ENCODE assay signal across 18 cellular contexts in genomic region chr15:41829959-41830646, GRCh38. TPM values are rescaled to one million over a fixed set of nuclear protein-coding genes. Genes with fewer than 3 reads are reported as not detected.
A peak's percentile ranks its signal among the peaks of the same experiment; 100 is the strongest.
DNase-seq lines count a peak whose midpoint lies in the region; ATAC-seq, FAIRE-seq and TF ChIP-seq lines count a peak whose summit lies in the region.
"Had no signal": no experiment of that assay in that cellular context is flagged by ENCODE, and none has a peak within 500 bp of the region (broad histone marks: within the 10 kb centered on the region; RNA-seq: fewer than 3 reads in every experiment).

No MANE protein-coding gene starts in this region.

- no peak overlapping the region for H2BK15ac ChIP-seq in neuronal stem cell (ENCODE audit: low read length)

- H4K20me1 ChIP-seq in HepG2 (ENCODE audit: insufficient read depth, low read length), result no peaks in the 10 kb centered on the region

- no peaks in the 10 kb centered on the region for H3K79me2 ChIP-seq in HepG2 (ENCODE audit: insufficient read depth, low read length)

- H3K27me3 ChIP-seq in CD8-positive, alpha-beta memory T cell (ENCODE audit: insufficient read depth, low read length, poor library complexity, severe bottlenecking), result no peaks in the 10 kb centered on the region
- no peaks in the 10 kb centered on the region for H3K27me3 ChIP-seq in neuronal stem cell (ENCODE audit: control insufficient read depth in 3 of 3, insufficient read depth in 3 of 3, low read depth in 1 of 3, low read length in 3 of 3)
- H3K27me3 ChIP-seq in HepG2 (ENCODE audit: control insufficient read depth in 1 of 2, insufficient read depth in 2 of 2, low read length in 2 of 2), result no peaks in the 10 kb centered on the region; a peak in 1 of 5 replicates

- H2BK120ac ChIP-seq in neuronal stem cell (ENCODE audit: low read depth, low read length), result no peak overlapping the region

- no peaks in the 10 kb centered on the region for H3K27me3 Mint-ChIP-seq in activated naive CD4-positive, alpha-beta T cell treated with anti-CD3 and anti-CD28 coated beads, Interleukin-2, amount 50 U/mL, for 24 hours
- H3K27me3 Mint-ChIP-seq in CD8-positive, alpha-beta memory T cell, result peaks cover 0 to 3% of the 10 kb centered on the region in 2 donors
- H3K27me3 Mint-ChIP-seq in brain, result peaks cover 7% of the 10 kb centered on the region

- H2BK5ac ChIP-seq in neuronal stem cell (ENCODE audit: low read length), result no peak overlapping the region

- TF ChIP-seq CTCF in brain (conservative IDR thresholded peaks at IDR 0.05) (no peak), HepG2 (CRISPR knock-in tag; IDR thresholded peaks at IDR 0.05) (no peak)

- H3K9me3 ChIP-seq in CD8-positive, alpha-beta memory T cell (ENCODE audit: low read length), result no peaks in the 10 kb centered on the region
- H3K9me3 ChIP-seq in neuronal stem cell (replicated peaks in 1 of 2; ENCODE audit: control insufficient read depth in 2 of 2, insufficient read depth in 1 of 2, low read depth in 1 of 2, low read length in 2 of 2), result no peaks in the 10 kb centered on the region
- no peaks in the 10 kb centered on the region for H3K9me3 ChIP-seq in HepG2 (ENCODE audit: low read length)

- peak overlapping the region; percentile 4 for H3K4me3 Mint-ChIP-seq in activated naive CD4-positive, alpha-beta T cell treated with anti-CD3 and anti-CD28 coated beads, Interleukin-2, amount 50 U/mL, for 24 hours
- peak overlapping the region in 4 of 7 donors; percentile 6 to 82 (median 33) for H3K4me3 Mint-ChIP-seq in CD8-positive, alpha-beta memory T cell
- peak overlapping the region in 3 of 5 experiments; percentile 15 to 90 (median 55) for H3K4me3 Mint-ChIP-seq in brain
- H3K4me3 Mint-ChIP-seq: HFFc6 had no signal

- WGBS in neuronal stem cell (ENCODE audit: extremely low coverage in 2 of 2, insufficient read length in 2 of 2, insufficient replicate concordance in 1 of 2), 2 donors, result no CpG with 5 or more reads among the region's 13 CpGs
- 97% methylated on average over 7 of the region's 13 CpGs for WGBS in HepG2 (ENCODE audit: low lambda C conversion rate)

- no peak for TF ChIP-seq RAD21 in HepG2 (CRISPR knock-in tag; IDR thresholded peaks at IDR 0.05)

- FAIRE-seq in HepG2 (lab: Jason Lieb, UNC), result no peak
- FAIRE-seq: A204.1 had no signal

- ATAC-seq in HepG2 (no peak), HG03025 (IDR thresholded peaks at IDR 0.05; ENCODE audit: low FRiP score, unreplicated experiment) (no peak)

- H3K36me3 ChIP-seq in CD8-positive, alpha-beta memory T cell (ENCODE audit: insufficient read depth, low read length), result peaks cover 4% of the 10 kb centered on the region
- H3K36me3 ChIP-seq in neuronal stem cell (replicated peaks in 1 of 2; ENCODE audit: control insufficient read depth in 2 of 2, insufficient read depth in 2 of 2, low read length in 2 of 2) (peaks cover 10 to 37% of the 10 kb centered on the region in 2 donors), HepG2 (replicated peaks in 1 of 2; ENCODE audit: control insufficient read depth in 1 of 2, insufficient read depth in 2 of 2, low read length in 2 of 2) (0 out of 5 replicates have a peak, but pooled peaks cover 0 to 5% of the 10 kb centered on the region in 2 experiments)

- H3K4me1 Mint-ChIP-seq in activated naive CD4-positive, alpha-beta T cell treated with anti-CD3 and anti-CD28 coated beads, Interleukin-2, amount 50 U/mL, for 24 hours, result peaks cover 51% of the 10 kb centered on the region
- H3K4me1 Mint-ChIP-seq in CD8-positive, alpha-beta memory T cell, result peaks cover 50 to 70% (median 59%) of the 10 kb centered on the region in 3 donors
- peaks cover 18% of the 10 kb centered on the region for H3K4me1 Mint-ChIP-seq in brain

- H3K79me1 ChIP-seq in neuronal stem cell (ENCODE audit: low read depth, low read length), result peaks cover 5% of the 10 kb centered on the region

- H3K18ac ChIP-seq in neuronal stem cell (ENCODE audit: low read length), result no peak overlapping the region

- no peak overlapping the region for H3K27ac ChIP-seq in CD8-positive, alpha-beta memory T cell (ENCODE audit: low read depth, low read length)
- H3K27ac ChIP-seq in neuronal stem cell (replicated peaks; ENCODE audit: low read length) (no peak overlapping the region), HepG2 (ENCODE audit: extremely low read length, insufficient read depth, low read length) (no peak overlapping the region)

- H2AK5ac ChIP-seq in neuronal stem cell (ENCODE audit: low read depth, low read length), result no peak overlapping the region

- H3K4me2 ChIP-seq in neuronal stem cell (ENCODE audit: insufficient read depth, low read length, poor library complexity, severe bottlenecking), result no peak overlapping the region
- no peak overlapping the region for H3K4me2 ChIP-seq in HepG2 (ENCODE audit: low read depth, low read length)

- H3K9ac ChIP-seq in neuronal stem cell (ENCODE audit: low read depth, low read length, poor library complexity) (no peak overlapping the region), HepG2 (ENCODE audit: insufficient read depth, low read depth, low read length) (no peak overlapping the region)

- H3K36me3 Mint-ChIP-seq in activated naive CD4-positive, alpha-beta T cell treated with anti-CD3 and anti-CD28 coated beads, Interleukin-2, amount 50 U/mL, for 24 hours, result peaks cover 1% of the 10 kb centered on the region
- H3K36me3 Mint-ChIP-seq in CD8-positive, alpha-beta memory T cell, result peaks cover 4 to 46% (median 4%) of the 10 kb centered on the region in 3 donors
- peaks cover 7% of the 10 kb centered on the region for H3K36me3 Mint-ChIP-seq in brain

- TF ChIP-seq EP300 in HepG2 (IDR thresholded peaks at IDR 0.05; ENCODE audit: low read depth in 2 of 2, low read length in 2 of 2) (no peak), HepG2 (CRISPR knock-in tag; IDR thresholded peaks at IDR 0.05; ENCODE audit: borderline replicate concordance) (no peak)

- TF ChIP-seq POLR2A in HepG2 (IDR thresholded peaks at IDR 0.05; ENCODE audit: insufficient read depth in 1 of 2, low read depth in 2 of 2, low read length in 2 of 2), result no peak

- no TSS peak for BruUV-seq in HepG2 (replicated peaks; lab: Mats Ljungman, UMichigan)

- H2AFZ ChIP-seq in neuronal stem cell (ENCODE audit: low read length), result no peak overlapping the region
- no peak overlapping the region for H2AFZ ChIP-seq in HepG2 (ENCODE audit: low read length)

- no peak for DNase-seq in activated naive CD4-positive, alpha-beta T cell treated with anti-CD3 and anti-CD28 coated beads, Interleukin-2, amount 50 U/mL, for 16 hours
- no peak for DNase-seq in CD8-positive, alpha-beta memory T cell
- no peak for DNase-seq in neuronal stem cell (ENCODE audit: low spot score)
- DNase-seq in HepG2 (ENCODE audit: low spot score), result no peak
- DNase-seq in NCI-H2029 treated with DMSO at 0.1 percent for 48 hours (lab: John Stamatoyannopoulos, UW), result no peak
- DNase-seq: EL, HFFc6, Karpas-422, NCI-H1105, NCI-H1694, NCI-H2107, NCI-H2227 treated with DMSO at 0.1 percent for 48 hours, NCI-H524, Right ventricle myocardium superior had no signal

- in situ Hi-C loops in HepG2 (cut with HindIII; ENCODE audit: extremely low pct_ligation_motif_present, low pct_unique_long_range_greater_than_20kb), result no loop called here

- no peaks in the 10 kb centered on the region for H3K9me3 Mint-ChIP-seq in activated naive CD4-positive, alpha-beta T cell treated with anti-CD3 and anti-CD28 coated beads, Interleukin-2, amount 50 U/mL, for 24 hours
- no peaks in the 10 kb centered on the region for H3K9me3 Mint-ChIP-seq in CD8-positive, alpha-beta memory T cell
- H3K9me3 Mint-ChIP-seq in brain, result peaks cover 0 to 2% (median 0%) of the 10 kb centered on the region in 5 experiments
- H3K9me3 Mint-ChIP-seq: HFFc6 had no signal

- H3K4me1 ChIP-seq in CD8-positive, alpha-beta memory T cell (ENCODE audit: insufficient read depth, low read length), result peaks cover 45% of the 10 kb centered on the region
- peaks cover 8% of the 10 kb centered on the region in 2 donors for H3K4me1 ChIP-seq in neuronal stem cell (ENCODE audit: control insufficient read depth in 2 of 2, insufficient read depth in 1 of 2, low read depth in 1 of 2, low read length in 2 of 2)
- peaks cover 18% of the 10 kb centered on the region for H3K4me1 ChIP-seq in HepG2 (ENCODE audit: insufficient read depth, low read length)

- intact Hi-C loops in HepG2 (cut with micrococcal nuclease; ENCODE audit: unreplicated experiment), result no loop called here

- no peak overlapping the region for H3K27ac Mint-ChIP-seq in activated naive CD4-positive, alpha-beta T cell treated with anti-CD3 and anti-CD28 coated beads, Interleukin-2, amount 50 U/mL, for 24 hours
- peak overlapping the region in 2 of 8 donors; percentile 29 to 55 for H3K27ac Mint-ChIP-seq in CD8-positive, alpha-beta memory T cell
- H3K27ac Mint-ChIP-seq in brain, result no peak overlapping the region
- H3K27ac Mint-ChIP-seq: HFFc6 had no signal

- no peak overlapping the region for H4K91ac ChIP-seq in neuronal stem cell (ENCODE audit: low read depth, low read length, poor library complexity)

- H3K4ac ChIP-seq in neuronal stem cell (ENCODE audit: low read length), result no peak overlapping the region

- no peak overlapping the region for H3K14ac ChIP-seq in neuronal stem cell (ENCODE audit: low read length)

- no peak overlapping the region for H2BK12ac ChIP-seq in neuronal stem cell (ENCODE audit: low read length)

- H3K23ac ChIP-seq in neuronal stem cell (ENCODE audit: low read depth, low read length, poor library complexity), result peak overlapping the region; percentile 34

- CTCF ChIA-PET in CD8-positive, alpha-beta memory T cell (lab: Charles Lee), result interaction anchor here (1.4 to 1.6 kb wide), 2 partner anchors 18 to 56 kb away, joined by 4 to 5 read pairs; partner anchors contain the start of gene MAPKBP1
- CTCF ChIA-PET in HepG2 (lab: Yijun Ruan, JAX; ENCODE audit: low intra/inter-chr PET ratio, low total read pairs), result no interaction called here

- no peak overlapping the region for H4K8ac ChIP-seq in neuronal stem cell (ENCODE audit: low read depth, low read length)

- POLR2A ChIA-PET in CD8-positive, alpha-beta memory T cell (lab: Charles Lee), result no interaction called here
- POLR2A ChIA-PET in HepG2 (lab: Yijun Ruan, JAX), result no interaction called here

- no peak overlapping the region for H3K4me3 ChIP-seq in CD8-positive, alpha-beta memory T cell (ENCODE audit: low read length)
- H3K4me3 ChIP-seq in neuronal stem cell (ENCODE audit: low read length in 2 of 2), result no peak overlapping the region
- H3K4me3 ChIP-seq in HepG2 (replicated peaks in 1 of 3; ENCODE audit: insufficient read depth in 1 of 3, low read depth in 2 of 3, low read length in 3 of 3), result no peak overlapping the region

RNA-seq across cellular contexts. Expression of gene JMJD7, which starts 2.2 kb away (rescaled TPM):
- total RNA-seq in CD8-positive, alpha-beta memory T cell, result 10 to 100 TPM; 14.4 to 15.0 TPM
- polyA plus RNA-seq in CD8-positive, alpha-beta memory T cell, result 25.5 TPM
- 7.7 TPM for polyA plus RNA-seq in brain (ENCODE audit: insufficient read depth, low read depth, low replicate concordance)
- polyA plus RNA-seq in neuronal stem cell (2013, experiment 1 of 2), result 14.4 TPM
- 14.3 TPM for polyA plus RNA-seq in neuronal stem cell (2013, experiment 2 of 2)
- 5.4 and 7.1 TPM in 2 replicates for total RNA-seq in HepG2 (2016; rRNA removed; fragmentation: Illumina TruSeq; extraction: Trizol)
- 0.40 and 0.53 TPM in 2 replicates for total RNA-seq in HepG2 (2016; cell fraction: cytosol; rRNA removed; fragmentation: Illumina TruSeq; extraction: Trizol; ENCODE audit: low read depth)
- total RNA-seq in HepG2 (2016; cell fraction: insoluble cytoplasmic fraction; rRNA removed; fragmentation: Illumina TruSeq; extraction: Trizol), result 6.2 and 6.5 TPM in 2 replicates
- 2.0 and 2.1 TPM in 2 replicates for total RNA-seq in HepG2 (2016; cell fraction: membrane; rRNA removed; fragmentation: Illumina TruSeq; extraction: Trizol)
- 7.6 and 8.2 TPM in 2 replicates for total RNA-seq in HepG2 (2016; cell fraction: nucleus; rRNA removed; fragmentation: Illumina TruSeq; extraction: Trizol)
- 6.4 and 7.2 TPM in 2 replicates for polyA plus RNA-seq in HepG2 (2011; rRNA removed)
- 4.5 and 4.9 TPM in 2 replicates for polyA plus RNA-seq in HepG2 (2011; cell fraction: cytosol; rRNA removed)
- 22.2 and 32.3 TPM in 2 replicates for polyA plus RNA-seq in HepG2 (2011; cell fraction: nucleus; rRNA removed)
- polyA plus RNA-seq in HepG2 (2012), result 3.7 and 5.4 TPM in 2 replicates
- 2.3 TPM in 2 replicates for polyA plus RNA-seq in HepG2 (2016; cell fraction: cytosol; fragmentation: Illumina TruSeq; extraction: Trizol; ENCODE audit: low read depth)
- 5.3 and 6.2 TPM in 2 replicates for polyA plus RNA-seq in HepG2 (2016; cell fraction: insoluble cytoplasmic fraction; fragmentation: Illumina TruSeq; extraction: Trizol; ENCODE audit: low read depth)
- polyA plus RNA-seq in HepG2 (2016; cell fraction: membrane; fragmentation: Illumina TruSeq; extraction: Trizol; ENCODE audit: low read depth), result 2.5 and 2.6 TPM in 2 replicates
- polyA plus RNA-seq in HepG2 (2016; cell fraction: nucleus; fragmentation: Illumina TruSeq; extraction: Trizol; ENCODE audit: insufficient read depth, low read depth), result 17.3 and 19.5 TPM in 2 replicates
- polyA minus RNA-seq in HepG2 (2011; rRNA and poly(A)+ RNA removed; ENCODE audit: low replicate concordance), result 7.1 and 9.6 TPM in 2 replicates
- polyA minus RNA-seq in HepG2 (2011; cell fraction: cytosol; rRNA and poly(A)+ RNA removed), result 1.2 and 4.6 TPM in 2 replicates
- 3.2 and 8.8 TPM in 2 replicates for polyA minus RNA-seq in HepG2 (2011; cell fraction: nucleus; rRNA and poly(A)+ RNA removed)

RNA-seq across cellular contexts. Expression of gene PLA2G4B, which starts 8.5 kb away (rescaled TPM):
- 1 to 10 TPM; 5.9 to 6.8 TPM for total RNA-seq in CD8-positive, alpha-beta memory T cell
- polyA plus RNA-seq in CD8-positive, alpha-beta memory T cell, result 3.1 TPM
- polyA plus RNA-seq in brain (ENCODE audit: insufficient read depth, low read depth, low replicate concordance), result 1.2 TPM
- 16.5 TPM for polyA plus RNA-seq in neuronal stem cell (2013, experiment 1 of 2)
- polyA plus RNA-seq in neuronal stem cell (2013, experiment 2 of 2), result 15.9 TPM
- total RNA-seq in HepG2 (2016; rRNA removed; fragmentation: Illumina TruSeq; extraction: Trizol), result 0.55 and 5.1 TPM in 2 replicates
- 1.1 and 1.6 TPM in 2 replicates for total RNA-seq in HepG2 (2016; cell fraction: cytosol; rRNA removed; fragmentation: Illumina TruSeq; extraction: Trizol; ENCODE audit: low read depth)
- total RNA-seq in HepG2 (2016; cell fraction: insoluble cytoplasmic fraction; rRNA removed; fragmentation: Illumina TruSeq; extraction: Trizol), result 0.88 and 2.9 TPM in 2 replicates
- total RNA-seq in HepG2 (2016; cell fraction: membrane; rRNA removed; fragmentation: Illumina TruSeq; extraction: Trizol), result 0.55 and 1.1 TPM in 2 replicates
- 4.1 and 4.8 TPM in 2 replicates for total RNA-seq in HepG2 (2016; cell fraction: nucleus; rRNA removed; fragmentation: Illumina TruSeq; extraction: Trizol)
- polyA plus RNA-seq in HepG2 (2011; rRNA removed), result 8.0 and 10.2 TPM in 2 replicates
- polyA plus RNA-seq in HepG2 (2011; cell fraction: cytosol; rRNA removed), result 1.2 and 1.9 TPM in 2 replicates
- polyA plus RNA-seq in HepG2 (2011; cell fraction: nucleus; rRNA removed), result 51.3 and 67.9 TPM in 2 replicates
- polyA plus RNA-seq in HepG2 (2012), result 2.9 and 3.7 TPM in 2 replicates
- 0.61 and 1.4 TPM in 2 replicates for polyA plus RNA-seq in HepG2 (2016; cell fraction: cytosol; fragmentation: Illumina TruSeq; extraction: Trizol; ENCODE audit: low read depth)
- polyA plus RNA-seq in HepG2 (2016; cell fraction: insoluble cytoplasmic fraction; fragmentation: Illumina TruSeq; extraction: Trizol; ENCODE audit: low read depth), result 0.63 and 1.2 TPM in 2 replicates
- polyA plus RNA-seq in HepG2 (2016; cell fraction: membrane; fragmentation: Illumina TruSeq; extraction: Trizol; ENCODE audit: low read depth), result 1.0 and 1.5 TPM in 2 replicates
- 15.6 and 20.4 TPM in 2 replicates for polyA plus RNA-seq in HepG2 (2016; cell fraction: nucleus; fragmentation: Illumina TruSeq; extraction: Trizol; ENCODE audit: insufficient read depth, low read depth)
- polyA minus RNA-seq in HepG2 (2011; rRNA and poly(A)+ RNA removed; ENCODE audit: low replicate concordance), result 1.1 and 2.7 TPM in 2 replicates
- 2.2 TPM in 1 of 2 replicates, not detected in the other for polyA minus RNA-seq in HepG2 (2011; cell fraction: cytosol; rRNA and poly(A)+ RNA removed)
- 4.4 and 4.6 TPM in 2 replicates for polyA minus RNA-seq in HepG2 (2011; cell fraction: nucleus; rRNA and poly(A)+ RNA removed)

RNA-seq across cellular contexts. Expression of gene MAPKBP1, which starts 55.8 kb away (rescaled TPM):
- 10 to 100 TPM; 16.0 to 17.8 TPM for total RNA-seq in CD8-positive, alpha-beta memory T cell
- 4.8 TPM for polyA plus RNA-seq in CD8-positive, alpha-beta memory T cell
- polyA plus RNA-seq in brain (ENCODE audit: insufficient read depth, low read depth, low replicate concordance), result 11.0 TPM
- polyA plus RNA-seq in neuronal stem cell (2013, experiment 1 of 2), result 9.3 TPM
- 8.2 TPM for polyA plus RNA-seq in neuronal stem cell (2013, experiment 2 of 2)
- total RNA-seq in HepG2 (2016; rRNA removed; fragmentation: Illumina TruSeq; extraction: Trizol), result 3.9 and 7.3 TPM in 2 replicates
- total RNA-seq in HepG2 (2016; cell fraction: cytosol; rRNA removed; fragmentation: Illumina TruSeq; extraction: Trizol; ENCODE audit: low read depth), result 2.9 and 4.5 TPM in 2 replicates
- 3.2 and 7.7 TPM in 2 replicates for total RNA-seq in HepG2 (2016; cell fraction: insoluble cytoplasmic fraction; rRNA removed; fragmentation: Illumina TruSeq; extraction: Trizol)
- 2.3 and 2.4 TPM in 2 replicates for total RNA-seq in HepG2 (2016; cell fraction: membrane; rRNA removed; fragmentation: Illumina TruSeq; extraction: Trizol)
- total RNA-seq in HepG2 (2016; cell fraction: nucleus; rRNA removed; fragmentation: Illumina TruSeq; extraction: Trizol), result 12.3 and 15.3 TPM in 2 replicates
- polyA plus RNA-seq in HepG2 (2011; rRNA removed), result 3.0 and 4.7 TPM in 2 replicates
- 0.88 and 1.0 TPM in 2 replicates for polyA plus RNA-seq in HepG2 (2011; cell fraction: cytosol; rRNA removed)
- polyA plus RNA-seq in HepG2 (2011; cell fraction: nucleus; rRNA removed), result 26.1 and 64.5 TPM in 2 replicates
- polyA plus RNA-seq in HepG2 (2012), result 3.9 and 4.1 TPM in 2 replicates
- 0.11 and 0.12 TPM in 2 replicates for polyA plus RNA-seq in HepG2 (2016; cell fraction: cytosol; fragmentation: Illumina TruSeq; extraction: Trizol; ENCODE audit: low read depth)
- polyA plus RNA-seq in HepG2 (2016; cell fraction: insoluble cytoplasmic fraction; fragmentation: Illumina TruSeq; extraction: Trizol; ENCODE audit: low read depth), result 0.94 and 1.7 TPM in 2 replicates
- 0.27 and 0.49 TPM in 2 replicates for polyA plus RNA-seq in HepG2 (2016; cell fraction: membrane; fragmentation: Illumina TruSeq; extraction: Trizol; ENCODE audit: low read depth)
- 19.4 and 21.3 TPM in 2 replicates for polyA plus RNA-seq in HepG2 (2016; cell fraction: nucleus; fragmentation: Illumina TruSeq; extraction: Trizol; ENCODE audit: insufficient read depth, low read depth)
- 17.2 and 24.6 TPM in 2 replicates for polyA minus RNA-seq in HepG2 (2011; rRNA and poly(A)+ RNA removed; ENCODE audit: low replicate concordance)
- polyA minus RNA-seq in HepG2 (2011; cell fraction: cytosol; rRNA and poly(A)+ RNA removed), result 3.0 and 3.1 TPM in 2 replicates
- 23.3 and 23.4 TPM in 2 replicates for polyA minus RNA-seq in HepG2 (2011; cell fraction: nucleus; rRNA and poly(A)+ RNA removed)

Comparison
In these comparisons a context has a peak if more than half of its experiments do, and no peak if none do; other contexts are left out.
1. H3K4me3 Mint-ChIP-seq: peak in every context shown above with its lines; median percentile 55 in brain; 33 in CD8-positive, alpha-beta memory T cell; 4 in activated naive CD4-positive, alpha-beta T cell treated with anti-CD3 and anti-CD28 coated beads, Interleukin-2, amount 50 U/mL, for 24 hours.